8 cellular contexts compared by ENCODE assay signal in genomic region chr19:53101518-53101917, GRCh38. TPM values are rescaled to one million over a fixed set of nuclear protein-coding genes. Genes with fewer than 3 reads are reported as not detected.
A peak's percentile ranks its signal among the peaks of the same experiment; 100 is the strongest.
DNase-seq lines count a peak whose midpoint lies in the region; ATAC-seq, FAIRE-seq and TF ChIP-seq lines count a peak whose summit lies in the region.

No MANE protein-coding gene starts in this region.

- TF ChIP-seq CTCF in HFFc6 (IDR thresholded peaks at IDR 0.05) (no peak), tibial artery (IDR thresholded peaks at IDR 0.05) (no peak)

- FAIRE-seq in GM12892 (lab: Jason Lieb, UNC), result no peak

- peaks cover 0 to 11% (median 3%) of the 10 kb centered on the region in 7 donors for H3K9me3 Mint-ChIP-seq in CD4-positive, CD25-positive, alpha-beta regulatory T cell
- H3K9me3 Mint-ChIP-seq in HFFc6, result peaks cover 4% of the 10 kb centered on the region; the same call in 1 of the 2 replicates
- H3K9me3 Mint-ChIP-seq in activated naive CD8-positive, alpha-beta T cell treated with anti-CD3 and anti-CD28 coated beads for 36 hours, result peaks cover 15% of the 10 kb centered on the region

- H3K9me3 ChIP-seq in CD4-positive, CD25-positive, alpha-beta regulatory T cell (ENCODE audit: control insufficient read depth in 2 of 2, low read length in 2 of 2), result peaks cover 0 to 9% of the 10 kb centered on the region in 2 experiments
- no peaks in the 10 kb centered on the region for H3K9me3 ChIP-seq in tibial artery

- H3K36me3 Mint-ChIP-seq in CD4-positive, CD25-positive, alpha-beta regulatory T cell, result peaks cover 31% of the 10 kb centered on the region
- peaks cover 26% of the 10 kb centered on the region for H3K36me3 Mint-ChIP-seq in HFFc6 (ENCODE audit: low read depth)
- H3K36me3 Mint-ChIP-seq in activated naive CD8-positive, alpha-beta T cell treated with anti-CD3 and anti-CD28 coated beads for 36 hours, result peaks cover 49% of the 10 kb centered on the region

- ATAC-seq in CD4-positive, CD25-positive, alpha-beta regulatory T cell (ENCODE audit: low read depth in 2 of 2), result no peak
- ATAC-seq in HG02870 (IDR thresholded peaks at IDR 0.05; ENCODE audit: unreplicated experiment) (no peak), GM19395 (IDR thresholded peaks at IDR 0.05; ENCODE audit: unreplicated experiment) (no peak)

- peaks cover 22% of the 10 kb centered on the region for H3K4me1 ChIP-seq in CD4-positive, CD25-positive, alpha-beta regulatory T cell (ENCODE audit: control insufficient read depth, insufficient read depth, low read length, poor library complexity, severe bottlenecking)
- H3K4me1 ChIP-seq in tibial artery, result peaks cover 0 to 27% (median 16%) of the 10 kb centered on the region in 4 donors

- intact Hi-C loops in tibial artery (cut with DNase I; ENCODE audit: low total_unique reads), result loop anchor here (10.0 kb wide), 2 partner anchors 53 to 157 kb away; partner anchors contain the start of gene ZNF347

- H3K4me1 Mint-ChIP-seq in CD4-positive, CD25-positive, alpha-beta regulatory T cell, result peaks cover 10 to 57% (median 29%) of the 10 kb centered on the region in 4 donors
- peaks cover 27% of the 10 kb centered on the region for H3K4me1 Mint-ChIP-seq in HFFc6 (ENCODE audit: low read depth)
- peaks cover 37% of the 10 kb centered on the region for H3K4me1 Mint-ChIP-seq in activated naive CD8-positive, alpha-beta T cell treated with anti-CD3 and anti-CD28 coated beads for 36 hours

- H3K27ac Mint-ChIP-seq in CD4-positive, CD25-positive, alpha-beta regulatory T cell, result peak overlapping the region; percentile 40 to 98 (median 90)
- no peak overlapping the region for H3K27ac Mint-ChIP-seq in HFFc6
- H3K27ac Mint-ChIP-seq in activated naive CD8-positive, alpha-beta T cell treated with anti-CD3 and anti-CD28 coated beads for 36 hours, result peak overlapping the region; percentile 85

- peak overlapping the region; percentile 78 for H3K4me3 ChIP-seq in CD4-positive, CD25-positive, alpha-beta regulatory T cell (ENCODE audit: low read depth, low read length)
- H3K4me3 ChIP-seq in tibial artery, result peak overlapping the region in 1 of 2 donors; percentile 67

- H3K27me3 Mint-ChIP-seq in CD4-positive, CD25-positive, alpha-beta regulatory T cell, result no peaks in the 10 kb centered on the region
- H3K27me3 Mint-ChIP-seq in HFFc6 (ENCODE audit: insufficient read depth), result peaks cover 9% of the 10 kb centered on the region
- no peaks in the 10 kb centered on the region for H3K27me3 Mint-ChIP-seq in activated naive CD8-positive, alpha-beta T cell treated with anti-CD3 and anti-CD28 coated beads for 36 hours

- DNase-seq in CD4-positive, CD25-positive, alpha-beta regulatory T cell, result peak in 1 of 3 donors; percentile 13
- no peak for DNase-seq in HFFc6
- peak; percentile 26 for DNase-seq in activated naive CD8-positive, alpha-beta T cell treated with anti-CD3 and anti-CD28 coated beads for 36 hours
- peak; percentile 31 for DNase-seq in myocyte (ENCODE audit: low read depth)
- no peak for DNase-seq in tibial artery
- no peak for DNase-seq in GM12892 (ENCODE audit: insufficient read length)

- TF ChIP-seq POLR2A in GM12892 (IDR thresholded peaks at IDR 0.05; ENCODE audit: low read depth, low read length), result no peak

- H3K27me3 ChIP-seq in CD4-positive, CD25-positive, alpha-beta regulatory T cell (ENCODE audit: control insufficient read depth, insufficient read depth, low read length), result no peaks in the 10 kb centered on the region
- no peaks in the 10 kb centered on the region for H3K27me3 ChIP-seq in tibial artery

- H3K36me3 ChIP-seq in CD4-positive, CD25-positive, alpha-beta regulatory T cell (ENCODE audit: control insufficient read depth, insufficient read depth, low read length), result peaks cover 19% of the 10 kb centered on the region
- peaks cover 3 to 24% (median 10%) of the 10 kb centered on the region in 3 donors for H3K36me3 ChIP-seq in tibial artery

- H3K4me3 Mint-ChIP-seq in CD4-positive, CD25-positive, alpha-beta regulatory T cell, result peak overlapping the region; percentile 95 to 98 (median 97)
- H3K4me3 Mint-ChIP-seq in HFFc6, result peak overlapping the region; percentile 92
- H3K4me3 Mint-ChIP-seq in activated naive CD8-positive, alpha-beta T cell treated with anti-CD3 and anti-CD28 coated beads for 36 hours, result peak overlapping the region; percentile 91

- H3K27ac ChIP-seq in CD4-positive, CD25-positive, alpha-beta regulatory T cell (ENCODE audit: insufficient read depth, low read length, poor library complexity, severe bottlenecking), result no peak overlapping the region
- peak overlapping the region in 1 of 2 donors; percentile 100 for H3K27ac ChIP-seq in tibial artery

RNA-seq across cellular contexts. Expression of gene ZNF160, which starts 1.7 kb away (rescaled TPM):
- total RNA-seq in CD4-positive, CD25-positive, alpha-beta regulatory T cell, result 47.1 TPM
- polyA plus RNA-seq in CD4-positive, CD25-positive, alpha-beta regulatory T cell, result 10 to 100 TPM; 19.5 to 25.8 (median 23.3) TPM
- total RNA-seq in HFFc6 (2021; fragmentation: NEBNext Ultra II Directional; extraction: Animal tissue kit (Norgen Biotek cat#: 25700)), result 10 to 100 TPM; 13.5 to 17.3 (median 16.2) TPM
- 10 to 100 TPM; 22.6 to 27.4 TPM for total RNA-seq in activated naive CD8-positive, alpha-beta T cell treated with anti-CD3 and anti-CD28 coated beads for 36 hours
- total RNA-seq in myocyte, result 22.1 and 35.0 TPM in 2 replicates
- 11.7 TPM for polyA plus RNA-seq in myocyte (2012)
- 25.9 TPM for polyA plus RNA-seq in GM12892 (2012; ENCODE audit: missing spikeins)

RNA-seq across cellular contexts. Expression of gene ZNF415, which starts 31.2 kb away (rescaled TPM):
- total RNA-seq in CD4-positive, CD25-positive, alpha-beta regulatory T cell, result 0.49 TPM
- 1 to 10 TPM in 2 of 4 donors, not detected in 2; 1.1 to 3.4 TPM for polyA plus RNA-seq in CD4-positive, CD25-positive, alpha-beta regulatory T cell
- total RNA-seq in HFFc6 (2021; fragmentation: NEBNext Ultra II Directional; extraction: Animal tissue kit (Norgen Biotek cat#: 25700)), result 1 to 10 TPM; 3.2 to 4.6 (median 4.0) TPM
- 1 to 10 TPM; 1.5 to 1.8 TPM for total RNA-seq in activated naive CD8-positive, alpha-beta T cell treated with anti-CD3 and anti-CD28 coated beads for 36 hours
- 3.7 and 6.9 TPM in 2 replicates for total RNA-seq in myocyte
- polyA plus RNA-seq in myocyte (2012), result 3.2 TPM
- 0.78 TPM for polyA plus RNA-seq in GM12892 (2012; ENCODE audit: missing spikeins)

RNA-seq across cellular contexts. Expression of gene ERVV-2, which starts 57.0 kb away (rescaled TPM):
- not detected for total RNA-seq in CD4-positive, CD25-positive, alpha-beta regulatory T cell
- not detected for polyA plus RNA-seq in CD4-positive, CD25-positive, alpha-beta regulatory T cell
- not detected for total RNA-seq in HFFc6 (2021; fragmentation: NEBNext Ultra II Directional; extraction: Animal tissue kit (Norgen Biotek cat#: 25700))
- not detected for total RNA-seq in activated naive CD8-positive, alpha-beta T cell treated with anti-CD3 and anti-CD28 coated beads for 36 hours
- not detected in 2 replicates for total RNA-seq in myocyte
- not detected for polyA plus RNA-seq in myocyte (2012)
- not detected for polyA plus RNA-seq in GM12892 (2012; ENCODE audit: missing spikeins)

RNA-seq across cellular contexts. Expression of gene ZNF347, which starts 57.3 kb away (rescaled TPM):
- 3.2 TPM for total RNA-seq in CD4-positive, CD25-positive, alpha-beta regulatory T cell
- 1 to 10 TPM; 3.7 to 8.8 (median 5.1) TPM for polyA plus RNA-seq in CD4-positive, CD25-positive, alpha-beta regulatory T cell
- total RNA-seq in HFFc6 (2021; fragmentation: NEBNext Ultra II Directional; extraction: Animal tissue kit (Norgen Biotek cat#: 25700)), result 1 to 10 TPM; 3.5 to 5.4 (median 4.4) TPM
- 1 to 10 TPM; 7.0 to 8.6 TPM for total RNA-seq in activated naive CD8-positive, alpha-beta T cell treated with anti-CD3 and anti-CD28 coated beads for 36 hours
- 2.5 and 5.4 TPM in 2 replicates for total RNA-seq in myocyte
- polyA plus RNA-seq in myocyte (2012), result 2.2 TPM
- 4.9 TPM for polyA plus RNA-seq in GM12892 (2012; ENCODE audit: missing spikeins)

Comparison
In these comparisons a context has a peak if more than half of its experiments do, and no peak if none do; other contexts are left out.
1. DNase-seq: peak in activated naive CD8-positive, alpha-beta T cell treated with anti-CD3 and anti-CD28 coated beads for 36 hours (single experiment) and myocyte (single experiment); none in HFFc6 (single experiment), tibial artery (0 of 2) and GM12892 (single experiment).
2. Peak in every context shown above with its lines, with median percentiles within 50 percentile points of each other: H3K4me3 Mint-ChIP-seq.